ENCODE assay signal across 8 cellular contexts in genomic region chr3:55160241-55160877, GRCh38.
DNase-seq lines count a peak whose midpoint lies in the region; ATAC-seq, FAIRE-seq and TF ChIP-seq lines count a peak whose summit lies in the region.

No MANE protein-coding gene starts in this region.

- H3K9me3 ChIP-seq in neural progenitor cell (ENCODE audit: low read depth), result no peaks in the 10 kb centered on the region

- H3K36me3 Mint-ChIP-seq in neural progenitor cell, result no peaks in the 10 kb centered on the region

- no peaks in the 10 kb centered on the region for H3K27me3 ChIP-seq in neural progenitor cell

- peak; percentile 97 for DNase-seq in Caki2 (ENCODE audit: low read depth)
- DNase-seq in kidney glomerular epithelial cell (lab: John Stamatoyannopoulos, UW), result peak; percentile 98
- no peak for DNase-seq in neural progenitor cell (ENCODE audit: low spot score)
- DNase-seq in D721Med (ENCODE audit: insufficient read length, low spot score), result no peak
- DNase-seq in NCI-H128 (lab: John Stamatoyannopoulos, UW; ENCODE audit: unreplicated experiment), result no peak

- H3K27ac ChIP-seq in neural progenitor cell, result no peak overlapping the region

- H2AFZ ChIP-seq in neural progenitor cell (replicated peaks), result no peak overlapping the region

- peaks cover 12% of the 10 kb centered on the region for H3K4me1 Mint-ChIP-seq in neural progenitor cell

- no peaks in the 10 kb centered on the region for H3K27me3 Mint-ChIP-seq in neural progenitor cell (ENCODE audit: insufficient read depth, low read depth)

- H3K4me3 ChIP-seq in neural progenitor cell, result no peak overlapping the region

- no peak overlapping the region for H3K4me3 Mint-ChIP-seq in neural progenitor cell

- H3K79me2 ChIP-seq in neural progenitor cell (ENCODE audit: low read depth), result no peaks in the 10 kb centered on the region

- ATAC-seq in HG02642 (IDR thresholded peaks at IDR 0.05; ENCODE audit: poor library complexity, unreplicated experiment) (peak; percentile 83), SK-N-SH treated with all-trans-retinoic acid at 6 μM for 48 hours (peak; percentile 92), HG02884 (IDR thresholded peaks at IDR 0.05; ENCODE audit: unreplicated experiment) (no peak)

- H3K9ac ChIP-seq in neural progenitor cell, result no peak overlapping the region

- H3K27ac Mint-ChIP-seq in neural progenitor cell, result no peak overlapping the region

- no peaks in the 10 kb centered on the region for H3F3A ChIP-seq in neural progenitor cell (ENCODE audit: low read depth)

- H3K4me2 ChIP-seq in neural progenitor cell, result no peak overlapping the region

- no peaks in the 10 kb centered on the region for H3K36me3 ChIP-seq in neural progenitor cell

- H3K4me1 ChIP-seq in neural progenitor cell, result no peaks in the 10 kb centered on the region

- in situ Hi-C loops in Caki2 (cut with HindIII; ENCODE audit: low pct_unique_long_range_greater_than_20kb, low sequenced_read_pairs), result no loop called here

- FAIRE-seq in D721Med (lab: Jason Lieb, UNC), result no peak

- no peaks in the 10 kb centered on the region for H4K20me1 ChIP-seq in neural progenitor cell (ENCODE audit: low read depth)

- H3K9me3 Mint-ChIP-seq in neural progenitor cell, result peaks cover 2% of the 10 kb centered on the region

- no peak for TF ChIP-seq CTCF in neural progenitor cell (IDR thresholded peaks at IDR 0.05)
- TF ChIP-seq CTCF in D721Med (IDR thresholded peaks at IDR 0.05; ENCODE audit: insufficient read depth, missing control alignments), result no peak

TF ChIP-seq in SK-N-SH treated with all-trans-retinoic acid at 6 μM for 48 hours, 23 proteins besides CTCF, POLR2A, EP300 and RAD21:
- TF ChIP-seq ZFP30 (CRISPR knock-in tag; IDR thresholded peaks at IDR 0.05) (no peak), CREB5 (CRISPR knock-in tag; IDR thresholded peaks at IDR 0.05; ENCODE audit: low read depth) (no peak), ZNF8 (CRISPR knock-in tag; IDR thresholded peaks at IDR 0.05) (no peak), TOX (CRISPR knock-in tag; IDR thresholded peaks at IDR 0.05; ENCODE audit: borderline replicate concordance) (peak; percentile 89), ZFP3 (CRISPR knock-in tag; IDR thresholded peaks at IDR 0.05) (no peak), GLIS3 (CRISPR knock-in tag; IDR thresholded peaks at IDR 0.05) (no peak), ZC3H10 (CRISPR knock-in tag; IDR thresholded peaks at IDR 0.05) (peak; percentile 74; the same call in 1 of the 2 replicates), ESRRG (CRISPR knock-in tag; IDR thresholded peaks at IDR 0.05) (no peak), ZNF70 (CRISPR knock-in tag; IDR thresholded peaks at IDR 0.05) (no peak), ISL1 (CRISPR knock-in tag; IDR thresholded peaks at IDR 0.05) (peak; percentile 53), CSRNP3 (CRISPR knock-in tag; IDR thresholded peaks at IDR 0.05) (no peak), OSR1 (CRISPR knock-in tag; IDR thresholded peaks at IDR 0.05) (no peak), PPARA (CRISPR knock-in tag; IDR thresholded peaks at IDR 0.05; ENCODE audit: borderline replicate concordance) (no peak), BACH2 (CRISPR knock-in tag; IDR thresholded peaks at IDR 0.05; ENCODE audit: borderline replicate concordance) (no peak), ZNF565 (CRISPR knock-in tag; conservative IDR thresholded peaks at IDR 0.05; ENCODE audit: low read depth) (no peak), CSDC2 (CRISPR knock-in tag; IDR thresholded peaks at IDR 0.05) (no peak), RARB (CRISPR knock-in tag; IDR thresholded peaks at IDR 0.05) (no peak), TCF4 (CRISPR knock-in tag; IDR thresholded peaks at IDR 0.05; ENCODE audit: borderline replicate concordance) (no peak), ARNTL (CRISPR knock-in tag; IDR thresholded peaks at IDR 0.05; ENCODE audit: borderline replicate concordance, low read depth) (no peak), SNAI2 (CRISPR knock-in tag; IDR thresholded peaks at IDR 0.05) (no peak)
- TF ChIP-seq, protein P1, sequence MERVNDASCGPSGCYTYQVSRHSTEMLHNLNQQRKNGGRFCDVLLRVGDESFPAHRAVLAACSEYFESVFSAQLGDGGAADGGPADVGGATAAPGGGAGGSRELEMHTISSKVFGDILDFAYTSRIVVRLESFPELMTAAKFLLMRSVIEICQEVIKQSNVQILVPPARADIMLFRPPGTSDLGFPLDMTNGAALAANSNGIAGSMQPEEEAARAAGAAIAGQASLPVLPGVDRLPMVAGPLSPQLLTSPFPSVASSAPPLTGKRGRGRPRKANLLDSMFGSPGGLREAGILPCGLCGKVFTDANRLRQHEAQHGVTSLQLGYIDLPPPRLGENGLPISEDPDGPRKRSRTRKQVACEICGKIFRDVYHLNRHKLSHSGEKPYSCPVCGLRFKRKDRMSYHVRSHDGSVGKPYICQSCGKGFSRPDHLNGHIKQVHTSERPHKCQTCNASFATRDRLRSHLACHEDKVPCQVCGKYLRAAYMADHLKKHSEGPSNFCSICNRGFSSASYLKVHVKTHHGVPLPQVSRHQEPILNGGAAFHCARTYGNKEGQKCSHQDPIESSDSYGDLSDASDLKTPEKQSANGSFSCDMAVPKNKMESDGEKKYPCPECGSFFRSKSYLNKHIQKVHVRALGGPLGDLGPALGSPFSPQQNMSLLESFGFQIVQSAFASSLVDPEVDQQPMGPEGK (CRISPR knock-in tag; IDR thresholded peaks at IDR 0.05; ENCODE audit: borderline replicate concordance), result peak; percentile 58; the same call in 1 of the 2 replicates
- TF ChIP-seq, protein P2, sequence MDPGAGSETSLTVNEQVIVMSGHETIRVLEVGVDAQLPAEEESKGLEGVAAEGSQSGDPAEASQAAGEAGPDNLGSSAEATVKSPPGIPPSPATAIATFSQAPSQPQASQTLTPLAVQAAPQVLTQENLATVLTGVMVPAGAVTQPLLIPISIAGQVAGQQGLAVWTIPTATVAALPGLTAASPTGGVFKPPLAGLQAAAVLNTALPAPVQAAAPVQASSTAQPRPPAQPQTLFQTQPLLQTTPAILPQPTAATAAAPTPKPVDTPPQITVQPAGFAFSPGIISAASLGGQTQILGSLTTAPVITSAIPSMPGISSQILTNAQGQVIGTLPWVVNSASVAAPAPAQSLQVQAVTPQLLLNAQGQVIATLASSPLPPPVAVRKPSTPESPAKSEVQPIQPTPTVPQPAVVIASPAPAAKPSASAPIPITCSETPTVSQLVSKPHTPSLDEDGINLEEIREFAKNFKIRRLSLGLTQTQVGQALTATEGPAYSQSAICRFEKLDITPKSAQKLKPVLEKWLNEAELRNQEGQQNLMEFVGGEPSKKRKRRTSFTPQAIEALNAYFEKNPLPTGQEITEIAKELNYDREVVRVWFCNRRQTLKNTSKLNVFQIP (CRISPR knock-in tag; IDR thresholded peaks at IDR 0.05; ENCODE audit: borderline replicate concordance, low read depth), result no peak; the same call in 1 of the 2 replicates
- TF ChIP-seq, protein P3, sequence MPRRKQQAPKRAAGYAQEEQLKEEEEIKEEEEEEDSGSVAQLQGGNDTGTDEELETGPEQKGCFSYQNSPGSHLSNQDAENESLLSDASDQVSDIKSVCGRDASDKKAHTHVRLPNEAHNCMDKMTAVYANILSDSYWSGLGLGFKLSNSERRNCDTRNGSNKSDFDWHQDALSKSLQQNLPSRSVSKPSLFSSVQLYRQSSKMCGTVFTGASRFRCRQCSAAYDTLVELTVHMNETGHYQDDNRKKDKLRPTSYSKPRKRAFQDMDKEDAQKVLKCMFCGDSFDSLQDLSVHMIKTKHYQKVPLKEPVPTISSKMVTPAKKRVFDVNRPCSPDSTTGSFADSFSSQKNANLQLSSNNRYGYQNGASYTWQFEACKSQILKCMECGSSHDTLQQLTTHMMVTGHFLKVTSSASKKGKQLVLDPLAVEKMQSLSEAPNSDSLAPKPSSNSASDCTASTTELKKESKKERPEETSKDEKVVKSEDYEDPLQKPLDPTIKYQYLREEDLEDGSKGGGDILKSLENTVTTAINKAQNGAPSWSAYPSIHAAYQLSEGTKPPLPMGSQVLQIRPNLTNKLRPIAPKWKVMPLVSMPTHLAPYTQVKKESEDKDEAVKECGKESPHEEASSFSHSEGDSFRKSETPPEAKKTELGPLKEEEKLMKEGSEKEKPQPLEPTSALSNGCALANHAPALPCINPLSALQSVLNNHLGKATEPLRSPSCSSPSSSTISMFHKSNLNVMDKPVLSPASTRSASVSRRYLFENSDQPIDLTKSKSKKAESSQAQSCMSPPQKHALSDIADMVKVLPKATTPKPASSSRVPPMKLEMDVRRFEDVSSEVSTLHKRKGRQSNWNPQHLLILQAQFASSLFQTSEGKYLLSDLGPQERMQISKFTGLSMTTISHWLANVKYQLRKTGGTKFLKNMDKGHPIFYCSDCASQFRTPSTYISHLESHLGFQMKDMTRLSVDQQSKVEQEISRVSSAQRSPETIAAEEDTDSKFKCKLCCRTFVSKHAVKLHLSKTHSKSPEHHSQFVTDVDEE (CRISPR knock-in tag; IDR thresholded peaks at IDR 0.05), result no peak

Comparison
In these comparisons a context has a peak if more than half of its experiments do, and no peak if none do; other contexts are left out.
1. DNase-seq: peak in Caki2 (single experiment) and kidney glomerular epithelial cell (single experiment); none in neural progenitor cell (single experiment), D721Med (single experiment) and NCI-H128 (single experiment).